In the genomic region with DNA sequence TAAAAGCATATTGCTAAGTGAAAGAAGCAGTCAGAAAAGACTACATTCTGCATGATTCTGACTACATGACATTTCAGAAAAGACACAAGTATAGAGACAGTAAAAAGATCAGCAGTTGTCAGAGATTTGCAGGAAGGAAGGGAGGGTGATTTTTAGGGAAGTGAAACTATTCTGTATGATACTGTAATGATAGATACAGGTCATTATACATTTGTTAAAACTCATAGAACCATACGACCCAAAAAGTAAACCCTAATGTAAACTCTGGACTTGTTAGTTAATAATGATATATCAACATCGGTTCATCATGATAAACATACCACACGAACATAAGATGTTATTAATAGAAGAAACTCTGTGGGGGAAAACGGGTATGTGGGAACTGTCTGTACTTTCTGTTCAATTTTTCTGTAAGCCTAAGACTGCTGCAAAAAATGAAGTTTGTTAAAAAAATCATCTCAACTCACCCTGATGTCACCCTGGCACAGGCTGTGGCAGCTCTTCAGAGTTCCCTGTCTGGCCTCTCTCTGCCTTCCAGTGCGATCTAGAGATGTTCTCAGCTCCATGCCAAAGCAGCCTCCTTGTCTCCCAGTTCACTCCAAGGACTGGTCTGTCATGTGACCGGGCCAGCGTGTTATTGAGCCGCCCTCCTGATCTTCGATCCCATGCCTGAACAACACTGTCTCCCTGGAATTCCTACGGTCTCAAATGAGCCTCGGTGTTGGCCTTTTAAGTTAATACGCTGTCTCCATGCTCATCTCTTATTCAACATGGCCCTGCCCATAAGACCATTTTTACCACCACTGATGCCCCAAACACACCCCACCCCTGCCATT, we compare ENCODE assay signal across 11 cellular contexts. TPM values are rescaled to one million over a fixed set of nuclear protein-coding genes. Genes with fewer than 3 reads are reported as not detected.
A peak's percentile ranks its signal among the peaks of the same experiment; 100 is the strongest.
DNase-seq lines count a peak whose midpoint lies in the region; ATAC-seq and TF ChIP-seq lines count a peak whose summit lies in the region.
"Had no signal": no experiment of that assay in that cellular context is flagged by ENCODE, and none has a peak within 500 bp of the region (broad histone marks: within the 10 kb centered on the region; RNA-seq: fewer than 3 reads in every experiment).

No MANE protein-coding gene starts in this region.

- H3K4me3 Mint-ChIP-seq in activated T-cell treated with anti-CD3 and anti-CD28 coated beads, Interleukin-2, amount 50 U/mL, for 24 hours, result no peak overlapping the region

- peaks cover 42% of the 10 kb centered on the region for H3K27me3 Mint-ChIP-seq in activated T-cell treated with anti-CD3 and anti-CD28 coated beads, Interleukin-2, amount 50 U/mL, for 24 hours

- H4K20me1 ChIP-seq in PC-3 (ENCODE audit: low read length), result no peaks in the 10 kb centered on the region

- H3K27me3 ChIP-seq in PC-3 (ENCODE audit: low read length), result peaks cover 81% of the 10 kb centered on the region

- intact Hi-C loops in left colon (cut with DNase I, micrococcal nuclease), result no loop called here
- intact Hi-C loops in PC-3 (cut with micrococcal nuclease), result no loop called here

- no peaks in the 10 kb centered on the region for H3K36me3 Mint-ChIP-seq in activated T-cell treated with anti-CD3 and anti-CD28 coated beads, Interleukin-2, amount 50 U/mL, for 24 hours (ENCODE audit: low read depth)

- no peak overlapping the region for H3K27ac Mint-ChIP-seq in activated T-cell treated with anti-CD3 and anti-CD28 coated beads, Interleukin-2, amount 50 U/mL, for 24 hours

- no peak overlapping the region for H2AFZ ChIP-seq in PC-3 (ENCODE audit: low read length)

- no peaks in the 10 kb centered on the region for H3K9me2 ChIP-seq in PC-3 (replicated peaks; ENCODE audit: low read length)

- no TSS peak for BruUV-seq in PC-3 (replicated peaks; lab: Mats Ljungman, UMichigan)

- H3K9me3 Mint-ChIP-seq in activated T-cell treated with anti-CD3 and anti-CD28 coated beads, Interleukin-2, amount 50 U/mL, for 24 hours, result no peaks in the 10 kb centered on the region

- DNase-seq in left colon, result peak; percentile 41 to 47
- DNase-seq in 8988T, result no peak
- no peak for DNase-seq in stimulated activated CD4-positive, alpha-beta T cell treated with anti-CD3 and anti-CD28 coated beads, Interleukin-1b, Interleukin-23, amount 100 ng/mL, for 48 hours
- DNase-seq in activated T-cell treated with anti-CD3 and anti-CD28 coated beads, Interleukin-2, amount 50 U/mL, for 24 hours, result no peak
- DNase-seq in PC-3, result no peak
- DNase-seq: activated CD8-positive, alpha-beta memory T cell treated with anti-CD3 and anti-CD28 coated beads, Interleukin-2, amount 50 U/mL, for 4 hours; DMS79 treated with DMSO at 0.1 percent for 48 hours; effector CD4-positive, alpha-beta T cell had no signal

- H3K9ac ChIP-seq in PC-3 (ENCODE audit: low read length), result no peak overlapping the region

- no peak for TF ChIP-seq CTCF in PC-3 (conservative IDR thresholded peaks at IDR 0.05; ENCODE audit: low read depth, low read length)

- CTCF ChIA-PET in PC-3 (lab: Charles Lee), result no interaction called here

- H3K4me1 Mint-ChIP-seq in activated T-cell treated with anti-CD3 and anti-CD28 coated beads, Interleukin-2, amount 50 U/mL, for 24 hours (ENCODE audit: low read depth), result no peaks in the 10 kb centered on the region

- H3K4me1 ChIP-seq in PC-3 (ENCODE audit: insufficient read depth, low read length), result 0 out of 2 replicates have a peak, but pooled peaks cover 12% of the 10 kb centered on the region

- no peaks in the 10 kb centered on the region for H3K36me3 ChIP-seq in PC-3 (ENCODE audit: low read depth, low read length)

- H3K4me2 ChIP-seq in PC-3 (ENCODE audit: low read length), result no peak overlapping the region

- no peaks in the 10 kb centered on the region for H3K79me2 ChIP-seq in PC-3 (ENCODE audit: low read length)

- no peaks in the 10 kb centered on the region for H3K9me3 ChIP-seq in PC-3 (ENCODE audit: low read length)

- no peak overlapping the region for H3K27ac ChIP-seq in PC-3 (ENCODE audit: low read length)

- POLR2A ChIA-PET in PC-3 (lab: Charles Lee; ENCODE audit: unreplicated experiment), result no interaction called here

- ATAC-seq in GM18861 (IDR thresholded peaks at IDR 0.05; ENCODE audit: unreplicated experiment) (peak; percentile 98), GM21825 (IDR thresholded peaks at IDR 0.05; ENCODE audit: unreplicated experiment) (peak; percentile 94), HG03521 (IDR thresholded peaks at IDR 0.05; ENCODE audit: unreplicated experiment) (peak; percentile 90), left colon (peak; percentile 56), PC-3 (no peak)

- H3K4me3 ChIP-seq in PC-3 (ENCODE audit: low read length), result no peak overlapping the region

- H3F3A ChIP-seq in PC-3 (ENCODE audit: low read length, unreplicated experiment), result no peaks in the 10 kb centered on the region

RNA-seq across cellular contexts. Expression of a gene that starts 35.4 kb away (rescaled TPM):
- total RNA-seq in left colon (10 to 100 TPM; 28.6 to 41.9 TPM), PC-3 (2014; rRNA removed) (0.29 and 0.40 TPM in 2 replicates)

Comparison
In these comparisons a context has a peak if more than half of its experiments do, and no peak if none do; other contexts are left out.
1. DNase-seq: peak in left colon (2 of 2); none in 8988T (single experiment), stimulated activated CD4-positive, alpha-beta T cell treated with anti-CD3 and anti-CD28 coated beads, Interleukin-1b, Interleukin-23, amount 100 ng/mL, for 48 hours (single experiment), activated T-cell treated with anti-CD3 and anti-CD28 coated beads, Interleukin-2, amount 50 U/mL, for 24 hours (single experiment) and PC-3 (single experiment).
2. RNA of a gene that starts 35.4 kb away (total RNA-seq): 28.6 to 41.9 TPM in left colon; 0.29 to 0.40 TPM in PC-3; every median in the first group is over 10 times any median in the second.